In genomic region chr20:13261460-13262301, GRCh38 we compare ENCODE assay signal across 8 cellular contexts. TPM values are rescaled to one million over a fixed set of nuclear protein-coding genes. Genes with fewer than 3 reads are reported as not detected.
DNase-seq lines count a peak whose midpoint lies in the region; ATAC-seq and TF ChIP-seq lines count a peak whose summit lies in the region.

No MANE protein-coding gene starts in this region.

- DNase-seq in BJ (ENCODE audit: low read depth) (no peak), RKO (ENCODE audit: low spot score) (peak; percentile 55), heart right ventricle (peak; percentile 40 to 46), spleen (no peak), NCI-H128 (lab: John Stamatoyannopoulos, UW; ENCODE audit: unreplicated experiment) (no peak)
- DNase-seq in activated effector memory CD4-positive, alpha-beta T cell treated with Interleukin-2 at 50 U/mL for 16 hours = peak; percentile 58

- H3K9me3 ChIP-seq in heart right ventricle = no peaks in the 10 kb centered on the region
- no peaks in the 10 kb centered on the region for H3K9me3 ChIP-seq in spleen

- WGBS in heart right ventricle, 2 donors = 81 to 85% methylated on average over 8 of the region's 8 CpGs
- 82 to 91% (median 86%) methylated on average over 8 of the region's 8 CpGs for WGBS in spleen, 5 donors

- TF ChIP-seq POLR2A in spleen (IDR thresholded peaks at IDR 0.05) = no peak

- TF ChIP-seq CTCF in BJ (IDR thresholded peaks at IDR 0.05; ENCODE audit: insufficient read depth, low read depth, low read length) = peak; percentile 80
- TF ChIP-seq CTCF in heart right ventricle (IDR thresholded peaks at IDR 0.05) = peak; percentile 44 to 78 (median 71)
- peak; percentile 13 to 72 (median 48) for TF ChIP-seq CTCF in spleen (IDR thresholded peaks at IDR 0.05 in 8 of 11, conservative IDR thresholded peaks at IDR 0.05 in 3 of 11)

- CTCF ChIA-PET in BJ (lab: Yijun Ruan, JAX) = interaction anchor here (0.6 to 2.1 kb wide), 18 partner anchors 9 to 510 kb away, joined by 3 to 9 read pairs (median 3); no protein-coding TSS in a partner anchor

- H3K4me3 ChIP-seq in BJ (ENCODE audit: low read depth, low read length) = no peak overlapping the region
- no peak overlapping the region for H3K4me3 ChIP-seq in heart right ventricle
- no peak overlapping the region for H3K4me3 ChIP-seq in spleen

- peaks cover 0 to 4% (median 0%) of the 10 kb centered on the region in 9 donors for H3K4me1 ChIP-seq in heart right ventricle
- no peaks in the 10 kb centered on the region for H3K4me1 ChIP-seq in spleen

- H3K27me3 ChIP-seq in BJ (ENCODE audit: control insufficient read depth, insufficient read depth, low read length) = no peaks in the 10 kb centered on the region
- no peaks in the 10 kb centered on the region for H3K27me3 ChIP-seq in heart right ventricle
- no peaks in the 10 kb centered on the region for H3K27me3 ChIP-seq in spleen (replicated peaks in 1 of 7)

- intact Hi-C loops in heart right ventricle (cut with DNase I) = loop anchor here in 7 of 10 donors (2.0 to 10.0 kb wide), 4 partner anchors 37 to 144 kb away; no protein-coding TSS in a partner anchor
- intact Hi-C loops in spleen (cut with DNase I; ENCODE audit: low total_unique reads) = no loop called here

- H3K27ac ChIP-seq in heart right ventricle (no peak overlapping the region), spleen (no peak overlapping the region)

- no peaks in the 10 kb centered on the region for H3K36me3 ChIP-seq in BJ (ENCODE audit: control insufficient read depth, insufficient read depth, low read length)
- H3K36me3 ChIP-seq in heart right ventricle = no peaks in the 10 kb centered on the region
- no peaks in the 10 kb centered on the region for H3K36me3 ChIP-seq in spleen

- ATAC-seq in GM18907 (IDR thresholded peaks at IDR 0.05; ENCODE audit: unreplicated experiment) (peak; percentile 62), HG03442 (IDR thresholded peaks at IDR 0.05; ENCODE audit: unreplicated experiment) (peak; percentile 76), heart right ventricle (peak in 7 of 8 donors; percentile 69 to 93 (median 77))

- POLR2A ChIA-PET in BJ (lab: Charles Lee) = no interaction called here

RNA-seq across cellular contexts. Expression of gene ISM1, which starts 40.6 kb away (rescaled TPM):
- polyA plus RNA-seq in BJ (2011; rRNA removed) (0.12 and 0.25 TPM in 2 replicates), heart right ventricle (1 to 10 TPM in 1 of 2 donors, under 1 TPM in 1; 0.54 to 1.2 TPM), spleen (1 to 10 TPM in 2 of 3 donors, under 1 TPM in 1; 0.46 to 1.7 (median 1.6) TPM)
- 0.24 and 0.36 TPM in 2 replicates for polyA minus RNA-seq in BJ (2011; rRNA and poly(A)+ RNA removed)
- total RNA-seq in heart right ventricle (1 to 10 TPM in 5 of 10 donors, under 1 TPM in 5; 0.75 to 1.7 (median 1.0) TPM), spleen (10 to 100 TPM in 5 of 7 donors, 1 to 10 TPM in 2; 1.1 to 19.5 (median 14.0) TPM)

Comparison
In these comparisons a context has a peak if more than half of its experiments do, and no peak if none do; other contexts are left out.
1. DNase-seq: peak in RKO (single experiment), activated effector memory CD4-positive, alpha-beta T cell treated with Interleukin-2 at 50 U/mL for 16 hours (single experiment) and heart right ventricle (2 of 2); none in BJ (single experiment), spleen (single experiment) and NCI-H128 (single experiment).
2. Peak in every context shown above with its lines, with median percentiles within 50 percentile points of each other: CTCF ChIP-seq and ATAC-seq.